Comparison of ENCODE assay signal across 13 cellular contexts in the genomic region with DNA sequence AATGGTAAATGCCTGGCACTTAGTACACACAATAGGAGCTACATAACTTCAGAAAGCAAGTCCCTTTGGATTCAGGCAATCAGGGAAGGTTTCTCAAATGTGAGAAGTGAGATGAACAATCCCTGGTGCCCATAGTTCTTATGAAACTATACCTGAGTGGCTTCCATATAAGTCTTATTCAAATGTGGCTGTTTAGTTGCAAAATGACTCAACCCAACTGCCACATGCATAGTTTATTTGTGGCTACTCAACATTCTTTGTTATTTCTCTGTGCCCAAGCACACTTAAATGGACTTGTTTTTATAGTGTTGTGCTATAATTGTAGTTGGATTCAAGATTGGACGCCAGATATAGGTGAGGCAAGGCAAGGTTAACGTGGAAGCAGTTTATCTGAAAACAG.
DNase-seq lines count a peak whose midpoint lies in the region; ATAC-seq and TF ChIP-seq lines count a peak whose summit lies in the region.
"Had no signal": no experiment of that assay in that cellular context is flagged by ENCODE, and none has a peak within 500 bp of the region (broad histone marks: within the 10 kb centered on the region; RNA-seq: fewer than 3 reads in every experiment).

No MANE protein-coding gene starts in this region.

- no peak for DNase-seq in activated T-helper 2 cell treated with anti-CD3 and anti-CD28 coated beads, Interferon-gamma antibody, Interleukin-2, Interleukin-4, amounts not matched to agents 10 μg/mL and 5 μg/mL and 100 μg/mL, durations not matched to agents 14 hours and 24 hours and 36 hours (ENCODE audit: low spot score)
- DNase-seq in MCF 10A (ENCODE audit: unreplicated experiment) (no peak), NCI-H2029 treated with DMSO at 0.1 percent for 48 hours (lab: John Stamatoyannopoulos, UW) (no peak)
- DNase-seq in naive thymus-derived CD8-positive, alpha-beta T cell, result no peak
- DNase-seq: activated gamma-delta T cell, dorsolateral prefrontal cortex, GOT3, naive B cell, NCI-H1417 had no signal

- peaks cover 3% of the 10 kb centered on the region for H3K9me3 Mint-ChIP-seq in activated T-helper 17 cell treated with anti-CD3 and anti-CD28 coated beads, Interleukin-2, amount 50 U/mL, for 72 hours
- no peaks in the 10 kb centered on the region for H3K9me3 Mint-ChIP-seq in activated T-helper 2 cell treated with anti-CD3 and anti-CD28 coated beads, Interferon-gamma antibody, Interleukin-2, Interleukin-4, amounts not matched to agents 10 μg/mL and 5 μg/mL and 100 μg/mL, durations not matched to agents 14 hours and 24 hours and 36 hours
- no peaks in the 10 kb centered on the region for H3K9me3 Mint-ChIP-seq in MCF 10A (ENCODE audit: unreplicated experiment)
- peaks cover 0 to 6% (median 0%) of the 10 kb centered on the region in 9 donors for H3K9me3 Mint-ChIP-seq in naive thymus-derived CD8-positive, alpha-beta T cell

- H3K4me3 Mint-ChIP-seq in activated T-helper 17 cell treated with anti-CD3 and anti-CD28 coated beads, Interleukin-2, amount 50 U/mL, for 72 hours, result no peak overlapping the region
- H3K4me3 Mint-ChIP-seq in activated T-helper 2 cell treated with anti-CD3 and anti-CD28 coated beads, Interferon-gamma antibody, Interleukin-2, Interleukin-4, amounts not matched to agents 10 μg/mL and 5 μg/mL and 100 μg/mL, durations not matched to agents 14 hours and 24 hours and 36 hours (ENCODE audit: low read depth), result no peak overlapping the region
- no peak overlapping the region for H3K4me3 Mint-ChIP-seq in MCF 10A (ENCODE audit: unreplicated experiment)
- H3K4me3 Mint-ChIP-seq in naive thymus-derived CD8-positive, alpha-beta T cell, result no peak overlapping the region
- H3K4me3 Mint-ChIP-seq: naive B cell had no signal

- no peak for TF ChIP-seq CTCF in MCF 10A (IDR thresholded peaks at IDR 0.05; ENCODE audit: unreplicated experiment)

- no TSS peak for BruUV-seq in MCF 10A (replicated peaks; lab: Mats Ljungman, UMichigan)

- ATAC-seq in GM18858 (IDR thresholded peaks at IDR 0.05; ENCODE audit: unreplicated experiment), result peak; percentile 81
- ATAC-seq in GM21515 (IDR thresholded peaks at IDR 0.05; ENCODE audit: unreplicated experiment), result peak; percentile 65
- ATAC-seq in HG03064 (IDR thresholded peaks at IDR 0.05; ENCODE audit: low read depth, unreplicated experiment), result peak; percentile 80
- ATAC-seq in activated T-helper 17 cell treated with anti-CD3 and anti-CD28 coated beads, Interleukin-2, amount 50 U/mL, for 72 hours (replicated peaks), result peak; percentile 59
- ATAC-seq in naive thymus-derived CD8-positive, alpha-beta T cell, result no peak

- no peak overlapping the region for H3K27ac Mint-ChIP-seq in activated T-helper 17 cell treated with anti-CD3 and anti-CD28 coated beads, Interleukin-2, amount 50 U/mL, for 72 hours
- no peak overlapping the region for H3K27ac Mint-ChIP-seq in activated T-helper 2 cell treated with anti-CD3 and anti-CD28 coated beads, Interferon-gamma antibody, Interleukin-2, Interleukin-4, amounts not matched to agents 10 μg/mL and 5 μg/mL and 100 μg/mL, durations not matched to agents 14 hours and 24 hours and 36 hours
- H3K27ac Mint-ChIP-seq in MCF 10A (ENCODE audit: low read depth, unreplicated experiment), result no peak overlapping the region
- no peak overlapping the region for H3K27ac Mint-ChIP-seq in naive thymus-derived CD8-positive, alpha-beta T cell
- H3K27ac Mint-ChIP-seq: naive B cell had no signal

- CTCF ChIA-PET in MCF 10A (lab: Yijun Ruan, JAX), result no interaction called here

- H3K36me3 Mint-ChIP-seq in activated T-helper 17 cell treated with anti-CD3 and anti-CD28 coated beads, Interleukin-2, amount 50 U/mL, for 72 hours (ENCODE audit: low read depth), result no peaks in the 10 kb centered on the region
- H3K36me3 Mint-ChIP-seq in activated T-helper 2 cell treated with anti-CD3 and anti-CD28 coated beads, Interferon-gamma antibody, Interleukin-2, Interleukin-4, amounts not matched to agents 10 μg/mL and 5 μg/mL and 100 μg/mL, durations not matched to agents 14 hours and 24 hours and 36 hours (ENCODE audit: low read depth), result no peaks in the 10 kb centered on the region
- no peaks in the 10 kb centered on the region for H3K36me3 Mint-ChIP-seq in MCF 10A (ENCODE audit: insufficient read depth, unreplicated experiment)
- H3K36me3 Mint-ChIP-seq in naive thymus-derived CD8-positive, alpha-beta T cell, result no peaks in the 10 kb centered on the region
- H3K36me3 Mint-ChIP-seq: naive B cell had no signal

- peaks cover 5% of the 10 kb centered on the region for H3K4me1 Mint-ChIP-seq in activated T-helper 17 cell treated with anti-CD3 and anti-CD28 coated beads, Interleukin-2, amount 50 U/mL, for 72 hours
- peaks cover 34% of the 10 kb centered on the region for H3K4me1 Mint-ChIP-seq in activated T-helper 2 cell treated with anti-CD3 and anti-CD28 coated beads, Interferon-gamma antibody, Interleukin-2, Interleukin-4, amounts not matched to agents 10 μg/mL and 5 μg/mL and 100 μg/mL, durations not matched to agents 14 hours and 24 hours and 36 hours (ENCODE audit: low read depth)
- H3K4me1 Mint-ChIP-seq in MCF 10A (ENCODE audit: insufficient read depth, unreplicated experiment), result peaks cover 9% of the 10 kb centered on the region
- H3K4me1 Mint-ChIP-seq in naive thymus-derived CD8-positive, alpha-beta T cell, result peaks cover 1 to 9% (median 2%) of the 10 kb centered on the region in 4 donors

- intact Hi-C loops in activated T-helper 2 cell treated with anti-CD3 and anti-CD28 coated beads, Interferon-gamma antibody, Interleukin-2, Interleukin-4, amounts not matched to agents 10 μg/mL and 5 μg/mL and 100 μg/mL, durations not matched to agents 14 hours and 24 hours and 36 hours (cut with micrococcal nuclease), result loop anchor here (5.0 kb wide), 1 partner anchor 97 kb away; no protein-coding TSS in a partner anchor
- intact Hi-C loops in MCF 10A (cut with micrococcal nuclease), result no loop called here

- peaks cover 18% of the 10 kb centered on the region for H3K27me3 Mint-ChIP-seq in activated T-helper 17 cell treated with anti-CD3 and anti-CD28 coated beads, Interleukin-2, amount 50 U/mL, for 72 hours
- H3K27me3 Mint-ChIP-seq in activated T-helper 2 cell treated with anti-CD3 and anti-CD28 coated beads, Interferon-gamma antibody, Interleukin-2, Interleukin-4, amounts not matched to agents 10 μg/mL and 5 μg/mL and 100 μg/mL, durations not matched to agents 14 hours and 24 hours and 36 hours (ENCODE audit: low read depth), result peaks cover 49% of the 10 kb centered on the region
- H3K27me3 Mint-ChIP-seq in MCF 10A (ENCODE audit: insufficient read depth, unreplicated experiment), result no peaks in the 10 kb centered on the region
- H3K27me3 Mint-ChIP-seq in naive thymus-derived CD8-positive, alpha-beta T cell, result peaks cover 3 to 31% (median 11%) of the 10 kb centered on the region in 5 donors

- POLR2A ChIA-PET in MCF 10A (lab: Yijun Ruan, JAX), result no interaction called here
- POLR2A ChIA-PET in naive thymus-derived CD8-positive, alpha-beta T cell (lab: Charles Lee), result no interaction called here

Comparison
In these comparisons a context has a peak if more than half of its experiments do, and no peak if none do; other contexts are left out.
1. ATAC-seq: peak in GM18858 (single experiment), GM21515 (single experiment), HG03064 (single experiment) and activated T-helper 17 cell treated with anti-CD3 and anti-CD28 coated beads, Interleukin-2, amount 50 U/mL, for 72 hours (single experiment); none in naive thymus-derived CD8-positive, alpha-beta T cell (0 of 2).